ENCODE assay signal across 7 cellular contexts in genomic region chr19:49057636-49058234, GRCh38. TPM values are rescaled to one million over a fixed set of nuclear protein-coding genes. Genes with fewer than 3 reads are reported as not detected.
DNase-seq lines count a peak whose midpoint lies in the region; ATAC-seq, FAIRE-seq and TF ChIP-seq lines count a peak whose summit lies in the region.

TSS of gene CGB7 (minus strand) at chr19:49057749. CDS start at chr19:49055375, 2,374 bp downstream.

- peak within 1 kb of the TSS; percentile 44 for H3K4me3 ChIP-seq in HEK293 (ENCODE audit: low read depth, low read length)
- peak within 1 kb of the TSS; percentile 3 to 62 for H3K4me3 ChIP-seq in small intestine (ENCODE audit: low read depth in 1 of 2, low read length in 2 of 2)

- FAIRE-seq in small intestine (lab: Jason Lieb, UNC), result no peak

- H3K9me3 ChIP-seq in HEK293 (ENCODE audit: control insufficient read depth, insufficient read depth, low read depth, low read length) (no peaks in the 10 kb centered on the region), small intestine (ENCODE audit: control insufficient read depth, low read depth) (no peaks in the 10 kb centered on the region)

- POLR2A ChIA-PET in HEK293 (lab: Yijun Ruan, JAX), result interaction anchor here (1.6 kb wide), 1 partner anchor 16 kb away, joined by 3 read pairs; no protein-coding TSS in a partner anchor

- CTCF ChIA-PET in HEK293 (lab: Yijun Ruan, JAX), result interaction anchor here (0.6 to 2.2 kb wide), 3 partner anchors 17 to 65 kb away, joined by 3 to 17 read pairs (median 11); partner anchors contain the start of genes GYS1 and RUVBL2

- TF ChIP-seq CTCF in HEK293 (tag by site-specific recombination; IDR thresholded peaks at IDR 0.05), result no peak

- in situ Hi-C loops in T47D (cut with HindIII; ENCODE audit: low pct_unique_long_range_greater_than_20kb, low sequenced_read_pairs), result no loop called here

- DNase-seq in SK-N-DZ (ENCODE audit: low spot score) (peak; percentile 46), T47D (ENCODE audit: low read depth in 1 of 2, low spot score in 1 of 2) (peak; percentile 73 to 79), iPS-NIHi11 (ENCODE audit: low spot score) (peak; percentile 87), small intestine (peak; percentile 74), erythroblast (lab: John Stamatoyannopoulos, UW) (no peak)

- TF ChIP-seq POLR2A in erythroblast (IDR thresholded peaks at IDR 0.05; ENCODE audit: low read length), result no peak

- peaks cover 0 to 10% of the 10 kb centered on the region in 2 donors for H3K27me3 ChIP-seq in small intestine (ENCODE audit: control insufficient read depth in 2 of 2, insufficient read depth in 2 of 2, low read length in 2 of 2)

- no peak for ATAC-seq in GM18502 (IDR thresholded peaks at IDR 0.05; ENCODE audit: poor library complexity, unreplicated experiment)

- H3K36me3 ChIP-seq in HEK293 (ENCODE audit: control insufficient read depth in 2 of 2, insufficient read depth in 1 of 2, low read length in 2 of 2), result no peaks in the 10 kb centered on the region
- H3K36me3 ChIP-seq in small intestine (ENCODE audit: control insufficient read depth in 2 of 2, insufficient read depth in 2 of 2, low read length in 2 of 2), result no peaks in the 10 kb centered on the region

- no peaks in the 10 kb centered on the region; the same call in 1 of the 2 replicates for H3K4me1 ChIP-seq in HEK293 (ENCODE audit: control insufficient read depth, insufficient read depth, low read length)
- peaks cover 0 to 2% of the 10 kb centered on the region in 2 donors for H3K4me1 ChIP-seq in small intestine (ENCODE audit: control insufficient read depth in 2 of 2, insufficient read depth in 1 of 2, low read depth in 1 of 2, low read length in 1 of 2)

- WGBS in small intestine, 3 donors, result 3 to 7% (median 3%) methylated on average over 34 to 38 of the region's 38 CpGs

- no peak within 1 kb of the TSS for H3K27ac ChIP-seq in HEK293 (ENCODE audit: extremely low read depth, low read depth, low read length)
- H3K27ac ChIP-seq in small intestine (ENCODE audit: low read depth in 1 of 2, low read length in 1 of 2), result no peak within 1 kb of the TSS

TF ChIP-seq in HEK293, 187 proteins besides CTCF, POLR2A, EP300 and RAD21:
- TF ChIP-seq ZNF350 (tag by site-specific recombination; IDR thresholded peaks at IDR 0.05) (no peak), ZNF132 (tag by site-specific recombination; IDR thresholded peaks at IDR 0.05; ENCODE audit: borderline replicate concordance) (no peak), ZNF585B (tag by site-specific recombination; IDR thresholded peaks at IDR 0.05) (no peak), ZBTB6 (tag by site-specific recombination; IDR thresholded peaks at IDR 0.05) (no peak), ZNF549 (tag by site-specific recombination; IDR thresholded peaks at IDR 0.05) (no peak), ZNF362 (tag by site-specific recombination; IDR thresholded peaks at IDR 0.05) (no peak), SCRT2 (tag by site-specific recombination; IDR thresholded peaks at IDR 0.05) (no peak), ZNF830 (tag by site-specific recombination; IDR thresholded peaks at IDR 0.05; ENCODE audit: low read depth) (no peak), ZNF624 (tag by site-specific recombination; IDR thresholded peaks at IDR 0.05) (no peak), ZBTB1 (tag by site-specific recombination; IDR thresholded peaks at IDR 0.05) (no peak), ZNF791 (tag by site-specific recombination; IDR thresholded peaks at IDR 0.05) (no peak), ZSCAN5A (tag by site-specific recombination; IDR thresholded peaks at IDR 0.05) (no peak), YY1 (tag by site-specific recombination; IDR thresholded peaks at IDR 0.05) (no peak), ZNF2 (tag by site-specific recombination; IDR thresholded peaks at IDR 0.05) (no peak), TCF7L2 (IDR thresholded peaks at IDR 0.05; ENCODE audit: borderline replicate concordance, low read depth, low read length) (no peak), KLF1 (tag by site-specific recombination; IDR thresholded peaks at IDR 0.05) (no peak), ZFP69B (tag by site-specific recombination; IDR thresholded peaks at IDR 0.05) (no peak), ZNF214 (tag by site-specific recombination; IDR thresholded peaks at IDR 0.05; ENCODE audit: borderline replicate concordance) (no peak), ZNF548 (tag by site-specific recombination; IDR thresholded peaks at IDR 0.05) (no peak), HIC1 (tag by site-specific recombination; IDR thresholded peaks at IDR 0.05) (no peak)

RNA-seq across cellular contexts. Expression of gene CGB7, which starts in this region (rescaled TPM):
- polyA plus RNA-seq in SK-N-DZ (2014; cell fraction: cytosol; rRNA removed), result 0.03 TPM in 1 of 2 replicates, not detected in the other
- polyA plus RNA-seq in SK-N-DZ (2014; cell fraction: nucleus; rRNA removed), result 1.0 and 2.3 TPM in 2 replicates
- under 1 TPM in 1 of 3 donors, not detected in 2; 0.03 TPM for polyA plus RNA-seq in small intestine

Comparison
In these comparisons a context has a peak if more than half of its experiments do, and no peak if none do; other contexts are left out.
1. Peak in DNase-seq and H3K4me3 ChIP-seq in small intestine; RNA of the gene not detected or under 1 TPM.
2. DNase-seq: peak in SK-N-DZ (single experiment), T47D (2 of 2) and iPS-NIHi11 (single experiment); none in erythroblast (0 of 2).